Comparison of ENCODE assay signal across 21 cellular contexts in the genomic region with DNA sequence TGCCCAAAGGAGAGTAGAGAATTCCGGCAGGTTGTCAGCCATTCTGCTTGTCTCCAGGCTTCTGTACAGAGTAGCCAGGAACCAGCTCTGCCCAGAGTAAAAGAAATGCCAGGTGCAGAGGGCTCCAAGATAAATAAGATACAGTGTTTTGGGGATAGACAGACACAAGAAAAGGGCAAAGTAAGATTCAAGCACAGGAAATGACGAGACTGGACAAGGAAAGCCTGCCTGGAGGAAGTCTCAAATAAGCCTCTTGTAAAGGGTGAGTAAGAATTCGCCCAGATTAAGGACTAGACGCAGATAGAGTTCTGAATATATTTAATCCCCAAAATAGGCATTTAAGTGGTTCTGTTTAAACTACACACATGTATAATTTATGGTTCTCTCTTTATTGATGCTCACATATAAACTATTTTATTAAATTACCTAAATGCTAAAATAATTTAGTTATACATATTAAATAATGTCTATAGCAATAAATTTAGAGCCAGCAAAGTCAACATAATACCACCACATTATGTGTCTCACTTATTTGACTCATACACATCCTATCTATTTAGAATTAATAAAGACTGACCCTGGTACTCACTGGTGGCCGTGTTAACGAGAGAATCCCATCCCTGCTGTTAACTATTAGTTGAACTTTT.
DNase-seq lines count a peak whose midpoint lies in the region; ATAC-seq and TF ChIP-seq lines count a peak whose summit lies in the region.
"Had no signal": no experiment of that assay in that cellular context is flagged by ENCODE, and none has a peak within 500 bp of the region (broad histone marks: within the 10 kb centered on the region; RNA-seq: fewer than 3 reads in every experiment).

No MANE protein-coding gene starts in this region.

- H3K36me3 ChIP-seq in SK-N-SH (replicated peaks in 1 of 2; ENCODE audit: control insufficient read depth in 1 of 2, insufficient read depth in 2 of 2, low read length in 1 of 2) = peaks cover 34 to 52% of the 10 kb centered on the region in 2 experiments
- peaks cover 0 to 20% of the 10 kb centered on the region in 2 donors for H3K36me3 ChIP-seq in gastroesophageal sphincter
- peaks cover 0 to 2% of the 10 kb centered on the region in 2 donors for H3K36me3 ChIP-seq in neuronal stem cell (replicated peaks in 1 of 2; ENCODE audit: control insufficient read depth in 2 of 2, insufficient read depth in 2 of 2, low read length in 2 of 2)

- H3K79me1 ChIP-seq in neuronal stem cell (ENCODE audit: low read depth, low read length) = no peaks in the 10 kb centered on the region

- H3K4me1 ChIP-seq in SK-N-SH (ENCODE audit: control insufficient read depth in 1 of 2, insufficient read depth in 2 of 2, low read depth in 1 of 2, low read length in 1 of 2) (peaks cover 2 to 27% of the 10 kb centered on the region in 2 experiments; a peak in 3 of 4 replicates), gastroesophageal sphincter (peaks cover 11 to 85% (median 17%) of the 10 kb centered on the region in 3 donors), neuronal stem cell (ENCODE audit: control insufficient read depth in 2 of 2, insufficient read depth in 1 of 2, low read depth in 1 of 2, low read length in 2 of 2) (peaks cover 5 to 12% of the 10 kb centered on the region in 2 donors)
- H3K4me1 ChIP-seq: SJSA1 had no signal

- no peak for TF ChIP-seq RAD21 in SK-N-SH (IDR thresholded peaks at IDR 0.05; ENCODE audit: low read length)

- H3F3A ChIP-seq in SK-N-SH (replicated peaks; ENCODE audit: insufficient read depth) = peaks cover 21% of the 10 kb centered on the region

- no peaks in the 10 kb centered on the region for H3K9me2 ChIP-seq in SK-N-SH

- H2BK15ac ChIP-seq in neuronal stem cell (ENCODE audit: low read length) = no peak overlapping the region

- H4K91ac ChIP-seq in neuronal stem cell (ENCODE audit: low read depth, low read length, poor library complexity) = no peak overlapping the region

- CTCF ChIA-PET in SK-N-SH (lab: Yijun Ruan, JAX) = interaction anchor here (0.9 to 4.4 kb wide), 4 partner anchors 8 to 226 kb away, joined by 3 to 25 read pairs (median 8); no protein-coding TSS in a partner anchor

- H3K27ac ChIP-seq in SK-N-SH (ENCODE audit: low read depth in 2 of 2, low read length in 1 of 2) (peak overlapping the region; percentile 61 to 71), dorsolateral prefrontal cortex (peak overlapping the region in 56 of 59 donors; percentile 1 to 89 (median 54)), gastroesophageal sphincter (peak overlapping the region in 3 of 4 donors; percentile 58 to 67 (median 59)), substantia nigra (ENCODE audit: low read depth, low read length, poor library complexity, severe bottlenecking) (peak overlapping the region; percentile 76), neuronal stem cell (replicated peaks; ENCODE audit: low read length) (no peak overlapping the region)
- H3K27ac ChIP-seq: brain microvascular endothelial cell, Peyer's patch, SJSA1, VCaP had no signal

- POLR2A ChIA-PET in SK-N-SH (lab: Yijun Ruan, JAX) = no interaction called here

- H3K9me3 ChIP-seq in SK-N-SH (no peaks in the 10 kb centered on the region), gastroesophageal sphincter (no peaks in the 10 kb centered on the region), neuronal stem cell (replicated peaks in 1 of 2; ENCODE audit: control insufficient read depth in 2 of 2, insufficient read depth in 1 of 2, low read depth in 1 of 2, low read length in 2 of 2) (no peaks in the 10 kb centered on the region)
- H3K9me3 ChIP-seq: Peyer's patch, SJSA1 had no signal

- H3K4me3 ChIP-seq in SK-N-SH (ENCODE audit: low read depth in 2 of 2, low read length in 1 of 2) = no peak overlapping the region
- H3K4me3 ChIP-seq in dorsolateral prefrontal cortex = peak overlapping the region in 4 of 59 donors; percentile 5 to 25 (median 13)
- H3K4me3 ChIP-seq in gastroesophageal sphincter = no peak overlapping the region
- no peak overlapping the region for H3K4me3 ChIP-seq in neuronal stem cell (ENCODE audit: low read length in 2 of 2)
- H3K4me3 ChIP-seq: Peyer's patch, SJSA1, skin epidermis had no signal

- no peak overlapping the region for H2AK5ac ChIP-seq in neuronal stem cell (ENCODE audit: low read depth, low read length)

- intact Hi-C loops in dorsolateral prefrontal cortex (cut with DNase I) = no loop called here

- H2BK12ac ChIP-seq in neuronal stem cell (ENCODE audit: low read length) = no peak overlapping the region

- WGBS in SK-N-SH (ENCODE audit: low lambda C conversion rate) = 63% methylated on average over 6 of the region's 6 CpGs
- 35 to 57% methylated on average over 6 of the region's 6 CpGs for WGBS in gastroesophageal sphincter (ENCODE audit: low coverage in 1 of 2), 2 donors
- no CpG with 5 or more reads among the region's 6 CpGs for WGBS in neuronal stem cell (ENCODE audit: extremely low coverage in 2 of 2, insufficient read length in 2 of 2, insufficient replicate concordance in 1 of 2), 2 donors

- no peak for ATAC-seq in gastroesophageal sphincter
- ATAC-seq in GM21786 (IDR thresholded peaks at IDR 0.05; ENCODE audit: unreplicated experiment) = no peak
- no peak for ATAC-seq in HG03097 (IDR thresholded peaks at IDR 0.05; ENCODE audit: low FRiP score, unreplicated experiment)
- ATAC-seq: stimulated activated effector memory CD8-positive, alpha-beta T cell treated with anti-CD3 and anti-CD28 coated beads, Interleukin-12 subunit alpha, Interleukin-12 subunit beta, amount 100 ng/mL, for 72 hours had no signal

- no peak for TF ChIP-seq EP300 in SK-N-SH (IDR thresholded peaks at IDR 0.05; ENCODE audit: borderline replicate concordance in 1 of 2, low read depth in 1 of 2, low read length in 1 of 2)
- no peak for TF ChIP-seq EP300 in gastroesophageal sphincter (IDR thresholded peaks at IDR 0.05)

- H3K14ac ChIP-seq in neuronal stem cell (ENCODE audit: low read length) = no peak overlapping the region

- no peaks in the 10 kb centered on the region for H3K27me3 ChIP-seq in SK-N-SH (ENCODE audit: insufficient read depth)
- no peaks in the 10 kb centered on the region for H3K27me3 ChIP-seq in dorsolateral prefrontal cortex
- H3K27me3 ChIP-seq in gastroesophageal sphincter = no peaks in the 10 kb centered on the region
- no peaks in the 10 kb centered on the region for H3K27me3 ChIP-seq in neuronal stem cell (ENCODE audit: control insufficient read depth in 3 of 3, insufficient read depth in 3 of 3, low read depth in 1 of 3, low read length in 3 of 3)
- H3K27me3 ChIP-seq: brain microvascular endothelial cell, Peyer's patch, SJSA1 had no signal

- no peaks in the 10 kb centered on the region; the same call in 1 of the 2 replicates for H4K20me1 ChIP-seq in SK-N-SH (ENCODE audit: insufficient read depth)

- no peak overlapping the region for H3K4ac ChIP-seq in neuronal stem cell (ENCODE audit: low read length)

- H4K8ac ChIP-seq in neuronal stem cell (ENCODE audit: low read depth, low read length) = no peak overlapping the region

- H3K79me2 ChIP-seq in SK-N-SH (ENCODE audit: insufficient read depth) = peaks cover 92% of the 10 kb centered on the region

- DNase-seq in SK-N-SH = no peak
- no peak for DNase-seq in dorsolateral prefrontal cortex
- no peak for DNase-seq in substantia nigra (lab: John Stamatoyannopoulos, UW)
- no peak for DNase-seq in KBM-7
- no peak for DNase-seq in neuronal stem cell (ENCODE audit: low spot score)
- DNase-seq: activated CD4-positive, alpha-beta T cell treated with anti-CD3 and anti-CD28 coated beads, Interleukin-2, amount 50 U/mL, for 1 hour; brain microvascular endothelial cell; GF-D8; H7; NCI-H1417 treated with DMSO at 0.1 percent for 48 hours; NCI-H2107; NK-92 treated with Interleukin-12 subunit alpha and Interleukin-12 subunit beta, amount 100 ng/mL, for 24 hours; Peyer's patch; stimulated activated CD4-positive, alpha-beta T cell treated with anti-CD3 and anti-CD28 coated beads, Interleukin-2, amount 100 ng/mL, for 24 hours had no signal

- H2BK5ac ChIP-seq in neuronal stem cell (ENCODE audit: low read length) = no peak overlapping the region

- TF ChIP-seq POLR2A in gastroesophageal sphincter (IDR thresholded peaks at IDR 0.05) = no peak

- no peak for TF ChIP-seq CTCF in SK-N-SH (IDR thresholded peaks at IDR 0.05)
- no peak for TF ChIP-seq CTCF in dorsolateral prefrontal cortex (IDR thresholded peaks at IDR 0.05 in 54 of 56, conservative IDR thresholded peaks at IDR 0.05 in 2 of 56; ENCODE audit: low read depth in 1 of 56, partially characterized antibody in 56 of 56)
- TF ChIP-seq CTCF in gastroesophageal sphincter (IDR thresholded peaks at IDR 0.05) = no peak

- no peak overlapping the region for H3K18ac ChIP-seq in neuronal stem cell (ENCODE audit: low read length)

- no peak overlapping the region for H2BK120ac ChIP-seq in neuronal stem cell (ENCODE audit: low read depth, low read length)

- H3K4me2 ChIP-seq in SK-N-SH (peak overlapping the region; percentile 27; the same call in 1 of the 2 replicates), neuronal stem cell (ENCODE audit: insufficient read depth, low read length, poor library complexity, severe bottlenecking) (no peak overlapping the region)

- in situ Hi-C loops in KBM-7 (cut with MboI; ENCODE audit: low pct_unique_long_range_greater_than_20kb, low sequenced_read_pairs) = loop anchor here (25.0 kb wide), 1 partner anchor 223 kb away; no protein-coding TSS in a partner anchor

- H3K9ac ChIP-seq in SK-N-SH (no peak overlapping the region), neuronal stem cell (ENCODE audit: low read depth, low read length, poor library complexity) (no peak overlapping the region)

- H2AFZ ChIP-seq in SK-N-SH (ENCODE audit: low read depth) (no peak overlapping the region), neuronal stem cell (ENCODE audit: low read length) (no peak overlapping the region)

- H3K23ac ChIP-seq in neuronal stem cell (ENCODE audit: low read depth, low read length, poor library complexity) = no peak overlapping the region

TF ChIP-seq in SK-N-SH, 30 proteins besides CTCF, POLR2A, EP300 and RAD21:
- TF ChIP-seq NFIC (IDR thresholded peaks at IDR 0.05; ENCODE audit: borderline replicate concordance) (no peak), FOSL2 (IDR thresholded peaks at IDR 0.05; ENCODE audit: borderline replicate concordance, low read depth) (no peak)
- TF ChIP-seq, protein P1, sequence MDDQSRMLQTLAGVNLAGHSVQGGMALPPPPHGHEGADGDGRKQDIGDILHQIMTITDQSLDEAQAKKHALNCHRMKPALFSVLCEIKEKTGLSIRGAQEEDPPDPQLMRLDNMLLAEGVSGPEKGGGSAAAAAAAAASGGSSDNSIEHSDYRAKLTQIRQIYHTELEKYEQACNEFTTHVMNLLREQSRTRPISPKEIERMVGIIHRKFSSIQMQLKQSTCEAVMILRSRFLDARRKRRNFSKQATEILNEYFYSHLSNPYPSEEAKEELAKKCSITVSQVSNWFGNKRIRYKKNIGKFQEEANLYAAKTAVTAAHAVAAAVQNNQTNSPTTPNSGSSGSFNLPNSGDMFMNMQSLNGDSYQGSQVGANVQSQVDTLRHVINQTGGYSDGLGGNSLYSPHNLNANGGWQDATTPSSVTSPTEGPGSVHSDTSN (IDR thresholded peaks at IDR 0.05) = no peak
